In genomic region chr4:5029447-5029846, GRCh38 we compare ENCODE assay signal across 27 cellular contexts. TPM values are rescaled to one million over a fixed set of nuclear protein-coding genes. Genes with fewer than 3 reads are reported as not detected.
"Had no signal": no experiment of that assay in that cellular context is flagged by ENCODE, and none has a peak within 500 bp of the region (broad histone marks: within the 10 kb centered on the region; RNA-seq: fewer than 3 reads in every experiment).

No MANE protein-coding gene starts in this region.

- H3K9me3 ChIP-seq: ovary, psoas muscle, right lobe of liver, sigmoid colon, thoracic aorta, thyroid gland, tibial nerve, upper lobe of left lung, vagina had no signal

- DNase-seq: natural killer cell; occipital lobe; ovary; posterior cingulate gyrus; psoas muscle; right cardiac atrium; right lobe of liver; sigmoid colon; small intestine; stimulated activated CD4-positive, alpha-beta T cell treated with anti-CD3 and anti-CD28 coated beads, Interleukin-12 subunit alpha, Interleukin-12 subunit beta, amount 100 ng/mL, for 4 hours; stimulated activated CD4-positive, alpha-beta T cell treated with anti-CD3 and anti-CD28 coated beads, Interleukin-1b, Interleukin-23, amount 100 ng/mL, for 48 hours; stimulated activated CD4-positive, alpha-beta T cell treated with anti-CD3 and anti-CD28 coated beads, Interleukin-4, amount 100 ng/mL, for 1 hour; stimulated activated CD4-positive, alpha-beta T cell treated with anti-CD3 and anti-CD28 coated beads, Interleukin-4, amount 100 ng/mL, for 4 hours; stimulated activated CD8-positive, alpha-beta memory T cell treated with anti-CD3 and anti-CD28 coated beads, Interleukin-4, amount 100 ng/mL, for 48 hours; stimulated activated naive CD4-positive, alpha-beta T cell; stimulated activated naive CD8-positive, alpha-beta T cell treated with anti-CD3 and anti-CD28 coated beads, Interleukin-15, amount 100 ng/mL, for 72 hours; stimulated activated naive CD8-positive, alpha-beta T cell treated with anti-CD3 and anti-CD28 coated beads, Interleukin-15, Interleukin-2, amounts not matched to agents 100 U/mL and 50 U/mL, for 24 hours; thyroid gland; trophoblast cell; upper lobe of left lung had no signal

- H3K27ac ChIP-seq: neural progenitor cell, ovary, parathyroid adenoma, psoas muscle, right lobe of liver, sigmoid colon, thoracic aorta, thyroid gland, tibial nerve, upper lobe of left lung, vagina had no signal

- H3K4me1 ChIP-seq: neural progenitor cell, parathyroid adenoma, psoas muscle, right lobe of liver, thyroid gland, vagina had no signal

- ATAC-seq: natural killer cell; right cardiac atrium; right lobe of liver; stimulated activated memory B cell treated with anti-CD40 and anti-IgM and Interleukin-4, amounts not matched to agents 10 μg/mL and 1 μg/mL and 100 μg/mL, for 72 hours; stimulated activated naive CD8-positive, alpha-beta T cell treated with anti-CD3 and anti-CD28 coated beads, Interleukin-15, amount 100 ng/mL, for 72 hours; stimulated activated naive CD8-positive, alpha-beta T cell treated with anti-CD3 and anti-CD28 coated beads, Interleukin-15, Interleukin-2, amounts not matched to agents 100 U/mL and 50 U/mL, for 24 hours had no signal

- H3K27me3 ChIP-seq: neural progenitor cell, ovary, right lobe of liver, sigmoid colon, thyroid gland, tibial nerve, upper lobe of left lung, vagina had no signal

- H3K36me3 ChIP-seq: neural progenitor cell, ovary, right lobe of liver, sigmoid colon, thoracic aorta, thyroid gland, tibial nerve, upper lobe of left lung, vagina had no signal

- H3K4me3 ChIP-seq: neural progenitor cell, ovary, psoas muscle, right lobe of liver, sigmoid colon, thoracic aorta, thyroid gland, tibial nerve, upper lobe of left lung, vagina had no signal

RNA-seq across cellular contexts. Expression of gene CYTL1, which starts 10.2 kb away (rescaled TPM):
- polyA plus RNA-seq: neural cell had no signal
